In the genomic region with DNA sequence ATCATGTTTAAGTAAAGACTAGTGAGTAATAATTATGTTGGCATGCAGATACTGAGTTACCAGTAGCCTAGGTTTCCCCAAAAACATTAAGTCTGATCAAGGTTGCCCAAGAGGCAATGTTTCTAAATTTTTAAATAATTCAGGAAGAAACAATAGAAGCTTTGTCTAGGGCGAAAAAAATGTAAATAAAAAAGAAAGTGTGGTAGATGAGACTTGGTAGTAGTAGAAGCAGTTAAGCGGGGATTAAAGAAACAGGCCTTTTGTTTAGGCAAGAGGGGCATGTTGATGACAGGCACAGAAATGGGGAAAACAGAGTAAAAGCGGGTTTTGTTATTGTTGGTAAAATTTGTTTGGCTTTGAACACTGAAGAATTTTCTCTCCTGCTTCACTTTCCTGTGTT, we compare ENCODE assay signal across 17 cellular contexts.
DNase-seq lines count a peak whose midpoint lies in the region; ATAC-seq and TF ChIP-seq lines count a peak whose summit lies in the region.
"Had no signal": no experiment of that assay in that cellular context is flagged by ENCODE, and none has a peak within 500 bp of the region (broad histone marks: within the 10 kb centered on the region; RNA-seq: fewer than 3 reads in every experiment).

No MANE protein-coding gene starts in this region.

- H3K27ac Mint-ChIP-seq in H9 = peak overlapping the region in 2 of 3 experiments; percentile 35 to 83; a peak in 4 of 7 replicates
- H3K27ac Mint-ChIP-seq: B cell; CD8-positive, alpha-beta T cell had no signal

- H4K5ac ChIP-seq in H9 (ENCODE audit: insufficient read length, low read depth, low read length) = no peak overlapping the region

- H2BK20ac ChIP-seq in H9 (ENCODE audit: low read depth, low read length, poor library complexity, severe bottlenecking) = no peak overlapping the region

- H3K4me1 Mint-ChIP-seq in H9 = peaks cover 31 to 37% of the 10 kb centered on the region in 2 experiments
- H3K4me1 Mint-ChIP-seq: B cell had no signal

- H3K36me3 ChIP-seq in SJSA1 (peaks cover 24% of the 10 kb centered on the region), smooth muscle cell (ENCODE audit: low read depth) (peaks cover 10% of the 10 kb centered on the region), suprapubic skin (peaks cover 4% of the 10 kb centered on the region)
- H3K36me3 ChIP-seq: BLaER1 treated with 17β-estradiol and CSF1 and Interleukin-3, amounts not matched to agents 10 nM and 100 nM had no signal

- H2BK12ac ChIP-seq in H9 (ENCODE audit: insufficient read length, low read depth, low read length) = no peak overlapping the region

- no peak overlapping the region for H3K4me3 Mint-ChIP-seq in H9
- H3K4me3 Mint-ChIP-seq: B cell; CD8-positive, alpha-beta T cell had no signal

- H3K4me2 ChIP-seq in H9 (ENCODE audit: insufficient read depth, insufficient read length, low read length) (no peak overlapping the region), smooth muscle cell (no peak overlapping the region)
- H3K4me2 ChIP-seq: BLaER1 treated with 17β-estradiol and CSF1 and Interleukin-3, amounts not matched to agents 10 nM and 100 nM had no signal

- no peak overlapping the region for H3K4ac ChIP-seq in H9 (ENCODE audit: low read depth, low read length)

- peaks cover 3% of the 10 kb centered on the region for H3K79me1 ChIP-seq in H9 (ENCODE audit: insufficient read depth, low read depth, low read length, poor library complexity, severe bottlenecking)

- H3K27me3 Mint-ChIP-seq in H9 (ENCODE audit: low read depth) = peaks cover 2% of the 10 kb centered on the region; the same call in 1 of the 2 replicates
- H3K27me3 Mint-ChIP-seq: B cell had no signal

- no peak overlapping the region for H2AFZ ChIP-seq in H9 (ENCODE audit: low read length)
- no peak overlapping the region for H2AFZ ChIP-seq in smooth muscle cell (ENCODE audit: low read depth)

- H3K9me3 ChIP-seq in H9 (ENCODE audit: control insufficient read depth, low read depth, low read length) (peaks cover 23% of the 10 kb centered on the region), SJSA1 (replicated peaks) (0 out of 2 replicates have a peak, but pooled peaks cover 4% of the 10 kb centered on the region), smooth muscle cell (replicated peaks; ENCODE audit: low read depth) (no peaks in the 10 kb centered on the region), suprapubic skin (no peaks in the 10 kb centered on the region)

- H3K79me2 ChIP-seq in H9 (ENCODE audit: insufficient read depth, low read length) (peaks cover 13% of the 10 kb centered on the region; the same call in 1 of the 2 replicates), smooth muscle cell (ENCODE audit: low read depth) (peaks cover 49% of the 10 kb centered on the region)

- TF ChIP-seq EP300 in suprapubic skin (IDR thresholded peaks at IDR 0.05) = no peak

- H4K8ac ChIP-seq in H9 (replicated peaks; ENCODE audit: insufficient read length, low read depth, low read length) = no peak overlapping the region

- peaks cover 55 to 59% (median 59%) of the 10 kb centered on the region in 3 experiments for H3K36me3 Mint-ChIP-seq in H9 (ENCODE audit: insufficient read depth in 1 of 3, low read depth in 3 of 3)
- H3K36me3 Mint-ChIP-seq: CD8-positive, alpha-beta T cell had no signal

- H3F3A ChIP-seq in smooth muscle cell (ENCODE audit: low read depth) = no peaks in the 10 kb centered on the region

- no peak overlapping the region for H2BK5ac ChIP-seq in H9 (ENCODE audit: insufficient read length, low read length)

- TF ChIP-seq POLR2A in suprapubic skin (IDR thresholded peaks at IDR 0.05) = no peak

- H3K23ac ChIP-seq in H9 (ENCODE audit: insufficient read length, low read depth, low read length) = no peak overlapping the region

- no peak overlapping the region for H2AK5ac ChIP-seq in H9 (ENCODE audit: insufficient read length, low read length)

- peak; percentile 56 for DNase-seq in COLO829 (ENCODE audit: low spot score)
- DNase-seq in H9 = no peak
- DNase-seq in SJSA1 (ENCODE audit: low read depth in 1 of 2, low spot score in 2 of 2) = no peak
- peak; percentile 14 for DNase-seq in fibroblast of peridontal ligament (ENCODE audit: extremely low read depth)
- DNase-seq in GM19240 (ENCODE audit: insufficient read length, low spot score) = no peak
- no peak for DNase-seq in smooth muscle cell (lab: John Stamatoyannopoulos, UW; ENCODE audit: unreplicated experiment)
- DNase-seq in suprapubic skin (ENCODE audit: low spot score in 2 of 2) = no peak
- DNase-seq: 8988T; CD8-positive, alpha-beta T cell; COR-L47; IMR-90 had no signal

- H3K27me3 ChIP-seq in H9 (ENCODE audit: insufficient read depth, low read length) (no peaks in the 10 kb centered on the region), SJSA1 (replicated peaks) (no peaks in the 10 kb centered on the region), smooth muscle cell (ENCODE audit: low read depth) (no peaks in the 10 kb centered on the region), suprapubic skin (no peaks in the 10 kb centered on the region)
- H3K27me3 ChIP-seq: BLaER1 treated with 17β-estradiol and CSF1 and Interleukin-3, amounts not matched to agents 10 nM and 100 nM had no signal

- TF ChIP-seq CTCF in H9 (conservative IDR thresholded peaks at IDR 0.05) (no peak), smooth muscle cell (IDR thresholded peaks at IDR 0.05; ENCODE audit: borderline replicate concordance, insufficient read depth, poor library complexity, severe bottlenecking) (no peak), suprapubic skin (IDR thresholded peaks at IDR 0.05) (no peak)

- H3K4me1 ChIP-seq in H9 (ENCODE audit: insufficient read depth, low read length) (no peaks in the 10 kb centered on the region), SJSA1 (replicated peaks) (peaks cover 14% of the 10 kb centered on the region), smooth muscle cell (ENCODE audit: low read depth) (no peaks in the 10 kb centered on the region), suprapubic skin (no peaks in the 10 kb centered on the region)
- H3K4me1 ChIP-seq: BLaER1 treated with 17β-estradiol and CSF1 and Interleukin-3, amounts not matched to agents 10 nM and 100 nM had no signal

- H3K14ac ChIP-seq in H9 (ENCODE audit: insufficient read depth, low read length) = no peak overlapping the region

- no peak for ATAC-seq in HG03354 (IDR thresholded peaks at IDR 0.05; ENCODE audit: poor library complexity, severe bottlenecking, unreplicated experiment)
- ATAC-seq: CD8-positive, alpha-beta T cell; K562 had no signal

- no peak overlapping the region for H4K91ac ChIP-seq in H9 (ENCODE audit: insufficient read length, low read depth, low read length)

- H2BK120ac ChIP-seq in H9 (ENCODE audit: low read depth, low read length, poor library complexity, severe bottlenecking) = no peak overlapping the region

- no peaks in the 10 kb centered on the region for H3K23me2 ChIP-seq in H9 (ENCODE audit: insufficient read length, low read depth, low read length, poor library complexity, severe bottlenecking)

- H3K9ac ChIP-seq in H9 (ENCODE audit: extremely low read depth, insufficient read length, low read length) (no peak overlapping the region), smooth muscle cell (ENCODE audit: low read depth) (no peak overlapping the region)
- H3K9ac ChIP-seq: BLaER1 treated with 17β-estradiol and CSF1 and Interleukin-3, amounts not matched to agents 10 nM and 100 nM had no signal

- H3T11ph ChIP-seq in H9 (ENCODE audit: low read length) = no peak overlapping the region

- no peak overlapping the region for H3K56ac ChIP-seq in H9 (ENCODE audit: insufficient read length, low read depth, low read length)

- H3K18ac ChIP-seq in H9 (ENCODE audit: insufficient read length, low read depth, low read length) = no peak overlapping the region

- WGBS in H9 (ENCODE audit: extremely low coverage, insufficient read length, low lambda C conversion rate) = 100% methylated on average over 1 of the region's 3 CpGs
- 92% methylated on average over 3 of the region's 3 CpGs for WGBS in smooth muscle cell (ENCODE audit: low lambda C conversion rate)
- WGBS in suprapubic skin = 77% methylated on average over 3 of the region's 3 CpGs

- H3K4me3 ChIP-seq in SJSA1 (no peak overlapping the region), smooth muscle cell (no peak overlapping the region), suprapubic skin (no peak overlapping the region)
- H3K4me3 ChIP-seq: BLaER1 treated with 17β-estradiol and CSF1 and Interleukin-3, amounts not matched to agents 10 nM and 100 nM; HAP-1; K562 had no signal

- H3K9me3 Mint-ChIP-seq in H9 = peaks cover 33 to 40% of the 10 kb centered on the region in 2 experiments

- H4K20me1 ChIP-seq in H9 (ENCODE audit: control insufficient read depth, insufficient read depth, insufficient read length) = no peaks in the 10 kb centered on the region
- no peaks in the 10 kb centered on the region for H4K20me1 ChIP-seq in smooth muscle cell (ENCODE audit: low read depth)
- H4K20me1 ChIP-seq: BLaER1 treated with 17β-estradiol and CSF1 and Interleukin-3, amounts not matched to agents 10 nM and 100 nM had no signal

- H2BK15ac ChIP-seq in H9 (ENCODE audit: low read depth, low read length) = no peak overlapping the region

- H3K27ac ChIP-seq in H9 (ENCODE audit: insufficient read length, low read depth, low read length) = no peak overlapping the region
- 0 out of 2 replicates have a peak overlapping the region, but pooled peaks have one; percentile 4 for H3K27ac ChIP-seq in SJSA1
- H3K27ac ChIP-seq in smooth muscle cell (ENCODE audit: low read depth) = no peak overlapping the region
- H3K27ac ChIP-seq in suprapubic skin = no peak overlapping the region
- H3K27ac ChIP-seq: BLaER1 treated with 17β-estradiol and CSF1 and Interleukin-3, amounts not matched to agents 10 nM and 100 nM; HL-60 had no signal

Comparison
In these comparisons a context has a peak if more than half of its experiments do, and no peak if none do; other contexts are left out.
1. DNase-seq: peak in COLO829 (single experiment) and fibroblast of peridontal ligament (single experiment); none in H9 (single experiment), SJSA1 (0 of 2), GM19240 (single experiment), smooth muscle cell (single experiment) and suprapubic skin (0 of 2).